ENCODE assay signal across 9 cellular contexts in the genomic region with DNA sequence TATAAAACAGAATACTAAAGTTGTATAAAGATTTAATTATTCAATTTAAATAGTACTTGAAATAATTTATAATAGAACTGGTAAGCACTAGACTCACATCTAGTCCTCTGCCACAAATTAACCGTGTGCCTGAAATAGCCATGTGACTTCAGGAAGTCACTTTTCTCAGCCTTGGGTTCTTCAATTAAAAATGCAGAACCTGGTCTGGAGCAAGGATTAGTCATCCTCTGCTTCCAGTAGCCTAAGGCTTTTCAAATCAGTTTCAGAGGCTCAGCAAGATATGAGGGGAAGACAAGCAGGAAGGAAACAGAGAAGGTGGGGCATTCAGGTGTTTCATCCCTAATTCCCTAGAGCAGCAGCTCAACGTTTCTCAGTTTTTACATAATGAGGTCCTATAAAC. TPM values are rescaled to one million over a fixed set of nuclear protein-coding genes. Genes with fewer than 3 reads are reported as not detected.
A peak's percentile ranks its signal among the peaks of the same experiment; 100 is the strongest.
DNase-seq lines count a peak whose midpoint lies in the region; ATAC-seq, FAIRE-seq and TF ChIP-seq lines count a peak whose summit lies in the region.
"Had no signal": no experiment of that assay in that cellular context is flagged by ENCODE, and none has a peak within 500 bp of the region (broad histone marks: within the 10 kb centered on the region; RNA-seq: fewer than 3 reads in every experiment).

No MANE protein-coding gene starts in this region.

- no peak for TF ChIP-seq CTCF in Loucy (conservative IDR thresholded peaks at IDR 0.05; ENCODE audit: low read length)
- no peak for TF ChIP-seq CTCF in bronchial epithelial cell (IDR thresholded peaks at IDR 0.05; ENCODE audit: insufficient read depth, low read length, severe bottlenecking)
- no peak for TF ChIP-seq CTCF in psoas muscle (IDR thresholded peaks at IDR 0.05)
- TF ChIP-seq CTCF in GM20000 (IDR thresholded peaks at IDR 0.05; ENCODE audit: extremely low read depth, missing control alignments): no peak
- TF ChIP-seq CTCF in GM13976 (IDR thresholded peaks at IDR 0.05; ENCODE audit: borderline replicate concordance, control extremely low read depth, extremely low read depth, insufficient read depth, missing control alignments): no peak

- no peak overlapping the region for H2AFZ ChIP-seq in Loucy (ENCODE audit: low read length)

- H3K9me2 ChIP-seq in Loucy (replicated peaks; ENCODE audit: low read depth, low read length): no peaks in the 10 kb centered on the region

- peak overlapping the region; percentile 60 for H3K27ac ChIP-seq in psoas muscle

- H3K36me3 ChIP-seq in Loucy (ENCODE audit: insufficient read depth, low read length): no peaks in the 10 kb centered on the region
- H3K36me3 ChIP-seq in bronchial epithelial cell (ENCODE audit: control insufficient read depth, insufficient read depth, low read length): peaks cover 3% of the 10 kb centered on the region
- H3K36me3 ChIP-seq in psoas muscle (ENCODE audit: insufficient read depth in 1 of 2, low read depth in 1 of 2): peaks cover 0 to 40% of the 10 kb centered on the region in 2 donors

- no peaks in the 10 kb centered on the region for H4K20me1 ChIP-seq in Loucy (ENCODE audit: insufficient read depth, low read length, poor library complexity, severe bottlenecking)

- intact Hi-C loops in psoas muscle (cut with DNase I): no loop called here

- H3K4me1 ChIP-seq in Loucy (ENCODE audit: insufficient read depth, low read length, poor library complexity, severe bottlenecking) (peaks cover 19% of the 10 kb centered on the region), psoas muscle (peaks cover 22% of the 10 kb centered on the region)

- H3K9ac ChIP-seq in Loucy (ENCODE audit: low read depth, low read length, poor library complexity, severe bottlenecking): no peak overlapping the region

- FAIRE-seq in bronchial epithelial cell (lab: Jason Lieb, UNC): no peak
- FAIRE-seq: colon had no signal

- H3F3A ChIP-seq in Loucy (ENCODE audit: low read depth): no peaks in the 10 kb centered on the region

- H3K79me2 ChIP-seq in Loucy (ENCODE audit: insufficient read depth, low read length): no peaks in the 10 kb centered on the region

- in situ Hi-C loops in GM13976 (cut with MboI; ENCODE audit: low sequenced_read_pairs, unreplicated experiment): no loop called here

- 42 to 49% (median 43%) methylated on average over 2 of the region's 2 CpGs for WGBS in psoas muscle, 3 donors

- H3K27me3 ChIP-seq in Loucy (ENCODE audit: insufficient read depth, low read length, poor library complexity, severe bottlenecking) (no peaks in the 10 kb centered on the region), bronchial epithelial cell (ENCODE audit: control insufficient read depth, insufficient read depth, low read length) (no peaks in the 10 kb centered on the region), psoas muscle (ENCODE audit: insufficient read depth in 3 of 3, low read length in 2 of 3) (no peaks in the 10 kb centered on the region)

- no peak overlapping the region for H3K4me3 ChIP-seq in Loucy (ENCODE audit: low read length, poor library complexity, severe bottlenecking)
- no peak overlapping the region for H3K4me3 ChIP-seq in bronchial epithelial cell (ENCODE audit: low read depth, low read length)
- no peak overlapping the region for H3K4me3 ChIP-seq in psoas muscle

- H3K9me3 ChIP-seq in Loucy (ENCODE audit: insufficient read depth, low read depth, low read length) (no peaks in the 10 kb centered on the region), psoas muscle (no peaks in the 10 kb centered on the region)

- peak in 3 of 4 donors; percentile 30 to 46 (median 38) for ATAC-seq in psoas muscle

- peak; percentile 7 for DNase-seq in GM19238 (ENCODE audit: insufficient read length, low spot score)
- peak; percentile 81 for DNase-seq in bronchial epithelial cell (ENCODE audit: low read depth)
- DNase-seq in psoas muscle: no peak
- DNase-seq in GM20000 (ENCODE audit: low spot score): no peak
- DNase-seq in DMS153 treated with DMSO at 0.1 percent for 48 hours (lab: John Stamatoyannopoulos, UW; ENCODE audit: unreplicated experiment): no peak
- no peak for DNase-seq in NCI-H82 treated with DMSO at 0.1 percent for 48 hours (lab: John Stamatoyannopoulos, UW; ENCODE audit: unreplicated experiment)
- DNase-seq in GM13976 (ENCODE audit: low spot score): no peak

- H3K4me2 ChIP-seq in Loucy (ENCODE audit: low read depth, low read length, poor library complexity, severe bottlenecking): peak overlapping the region; percentile 31

RNA-seq across cellular contexts. Expression of a gene that starts 23.0 kb away (rescaled TPM):
- total RNA-seq in bronchial epithelial cell (21.5 and 42.4 TPM in 2 replicates), psoas muscle (10 to 100 TPM; 18.6 to 32.2 (median 29.7) TPM)
- polyA plus RNA-seq in psoas muscle: 10 to 100 TPM; 24.9 to 44.0 (median 31.1) TPM

Comparison
In these comparisons a context has a peak if more than half of its experiments do, and no peak if none do; other contexts are left out.
1. DNase-seq: peak in GM19238 (single experiment) and bronchial epithelial cell (single experiment); none in psoas muscle (0 of 2), GM20000 (single experiment), DMS153 treated with DMSO at 0.1 percent for 48 hours (single experiment), NCI-H82 treated with DMSO at 0.1 percent for 48 hours (single experiment) and GM13976 (single experiment).